Comparison of ENCODE assay signal across 8 cellular contexts in genomic region chr2:197198890-197199289, GRCh38.
DNase-seq lines count a peak whose midpoint lies in the region; ATAC-seq and TF ChIP-seq lines count a peak whose summit lies in the region.

No MANE protein-coding gene starts in this region.

- CTCF ChIA-PET in activated CD8-positive, alpha-beta T cell treated with anti-CD3 and anti-CD28 coated beads, Interleukin-2, amount 10 ng/mL, durations not matched to agents 7 days and 5 days (lab: Charles Lee): interaction anchor here (0.6 to 8.2 kb wide), 20 partner anchors 8 to 179 kb away, joined by 3 to 79 read pairs (median 4); partner anchors contain the start of gene ANKRD44

- H3K4me1 ChIP-seq in CD4-positive, CD25-positive, alpha-beta regulatory T cell (ENCODE audit: control insufficient read depth, insufficient read depth, low read length, poor library complexity, severe bottlenecking): peaks cover 81% of the 10 kb centered on the region
- H3K4me1 ChIP-seq in gastroesophageal sphincter: peaks cover 8 to 70% (median 30%) of the 10 kb centered on the region in 3 donors

- ATAC-seq in CD4-positive, CD25-positive, alpha-beta regulatory T cell (ENCODE audit: low read depth in 2 of 2): peak; percentile 95 to 96
- ATAC-seq in GM21390 (IDR thresholded peaks at IDR 0.05; ENCODE audit: unreplicated experiment) (peak; percentile 98), gastroesophageal sphincter (peak; percentile 34)
- peak; percentile 82 for ATAC-seq in activated CD8-positive, alpha-beta T cell treated with anti-CD3 and anti-CD28 coated beads, Interleukin-2, amount 10 ng/mL, durations not matched to agents 7 days and 5 days

- TF ChIP-seq POLR2A in gastroesophageal sphincter (IDR thresholded peaks at IDR 0.05): no peak

- H3K9me3 Mint-ChIP-seq in CD4-positive, CD25-positive, alpha-beta regulatory T cell: no peaks in the 10 kb centered on the region
- no peaks in the 10 kb centered on the region for H3K9me3 Mint-ChIP-seq in activated CD8-positive, alpha-beta T cell treated with anti-CD3 and anti-CD28 coated beads, Interleukin-2, amount 10 ng/mL, durations not matched to agents 7 days and 5 days (ENCODE audit: insufficient read depth)

- peak overlapping the region; percentile 88 for H3K27ac ChIP-seq in CD4-positive, CD25-positive, alpha-beta regulatory T cell (ENCODE audit: insufficient read depth, low read length, poor library complexity, severe bottlenecking)
- peak overlapping the region; percentile 37 for H3K27ac ChIP-seq in KOPT-K1 (ENCODE audit: low read depth, low read length, poor library complexity, severe bottlenecking)
- H3K27ac ChIP-seq in gastroesophageal sphincter: peak overlapping the region in 3 of 4 donors; percentile 29 to 54 (median 44)

- H3K27me3 ChIP-seq in CD4-positive, CD25-positive, alpha-beta regulatory T cell (ENCODE audit: control insufficient read depth, insufficient read depth, low read length): no peaks in the 10 kb centered on the region
- H3K27me3 ChIP-seq in gastroesophageal sphincter: no peaks in the 10 kb centered on the region

- TF ChIP-seq CTCF in gastroesophageal sphincter (IDR thresholded peaks at IDR 0.05): no peak

- no peaks in the 10 kb centered on the region for H3K27me3 Mint-ChIP-seq in CD4-positive, CD25-positive, alpha-beta regulatory T cell
- H3K27me3 Mint-ChIP-seq in activated CD8-positive, alpha-beta T cell treated with anti-CD3 and anti-CD28 coated beads, Interleukin-2, amount 10 ng/mL, durations not matched to agents 7 days and 5 days (ENCODE audit: low read depth): no peaks in the 10 kb centered on the region

- WGBS in gastroesophageal sphincter (ENCODE audit: low coverage in 1 of 2), 2 donors: 29 to 31% methylated on average over 3 to 12 of the region's 12 CpGs

- peak overlapping the region; percentile 98 for H3K27ac Mint-ChIP-seq in CD4-positive, CD25-positive, alpha-beta regulatory T cell
- peak overlapping the region; percentile 93 for H3K27ac Mint-ChIP-seq in activated CD8-positive, alpha-beta T cell treated with anti-CD3 and anti-CD28 coated beads, Interleukin-2, amount 10 ng/mL, durations not matched to agents 7 days and 5 days

- peak overlapping the region; percentile 72 for H3K4me3 ChIP-seq in CD4-positive, CD25-positive, alpha-beta regulatory T cell (ENCODE audit: low read depth, low read length)
- H3K4me3 ChIP-seq in gastroesophageal sphincter: peak overlapping the region in 1 of 2 donors; percentile 6

- DNase-seq in CD4-positive, CD25-positive, alpha-beta regulatory T cell: peak; percentile 87 to 97 (median 95)
- DNase-seq in activated CD8-positive, alpha-beta T cell treated with anti-CD3 and anti-CD28 coated beads, Interleukin-2, amount 10 ng/mL, durations not matched to agents 7 days and 5 days: peak; percentile 97
- peak; percentile 69 for DNase-seq in stimulated activated CD4-positive, alpha-beta T cell treated with anti-CD3 and anti-CD28 coated beads, Interleukin-4, amount 100 ng/mL, for 1 hour
- DNase-seq in NCI-H187 treated with DMSO at 0.1 percent for 48 hours (lab: John Stamatoyannopoulos, UW): no peak
- DNase-seq in NCI-H2081 treated with DMSO at 0.1 percent for 48 hours (lab: John Stamatoyannopoulos, UW): no peak

- no peaks in the 10 kb centered on the region for H3K9me3 ChIP-seq in CD4-positive, CD25-positive, alpha-beta regulatory T cell (ENCODE audit: control insufficient read depth in 2 of 2, low read length in 2 of 2)
- H3K9me3 ChIP-seq in KOPT-K1 (ENCODE audit: insufficient read depth, low read length, poor library complexity, severe bottlenecking) (no peaks in the 10 kb centered on the region), gastroesophageal sphincter (no peaks in the 10 kb centered on the region)

- H3K4me3 Mint-ChIP-seq in CD4-positive, CD25-positive, alpha-beta regulatory T cell: peak overlapping the region; percentile 87 to 94 (median 91)
- peak overlapping the region; percentile 81 for H3K4me3 Mint-ChIP-seq in activated CD8-positive, alpha-beta T cell treated with anti-CD3 and anti-CD28 coated beads, Interleukin-2, amount 10 ng/mL, durations not matched to agents 7 days and 5 days

- peaks cover 4% of the 10 kb centered on the region for H3K36me3 ChIP-seq in CD4-positive, CD25-positive, alpha-beta regulatory T cell (ENCODE audit: control insufficient read depth, insufficient read depth, low read length)
- no peaks in the 10 kb centered on the region for H3K36me3 ChIP-seq in KOPT-K1 (ENCODE audit: insufficient read depth, low read length)
- no peaks in the 10 kb centered on the region for H3K36me3 ChIP-seq in gastroesophageal sphincter

- H3K36me3 Mint-ChIP-seq in CD4-positive, CD25-positive, alpha-beta regulatory T cell: peaks cover 21% of the 10 kb centered on the region
- peaks cover 69% of the 10 kb centered on the region for H3K36me3 Mint-ChIP-seq in activated CD8-positive, alpha-beta T cell treated with anti-CD3 and anti-CD28 coated beads, Interleukin-2, amount 10 ng/mL, durations not matched to agents 7 days and 5 days (ENCODE audit: low read depth)

- peaks cover 42 to 93% (median 75%) of the 10 kb centered on the region in 4 donors for H3K4me1 Mint-ChIP-seq in CD4-positive, CD25-positive, alpha-beta regulatory T cell
- H3K4me1 Mint-ChIP-seq in activated CD8-positive, alpha-beta T cell treated with anti-CD3 and anti-CD28 coated beads, Interleukin-2, amount 10 ng/mL, durations not matched to agents 7 days and 5 days (ENCODE audit: low read depth): peaks cover 89% of the 10 kb centered on the region

- no peak for TF ChIP-seq EP300 in gastroesophageal sphincter (IDR thresholded peaks at IDR 0.05)

- POLR2A ChIA-PET in activated CD8-positive, alpha-beta T cell treated with anti-CD3 and anti-CD28 coated beads, Interleukin-2, amount 10 ng/mL, durations not matched to agents 7 days and 5 days (lab: Charles Lee): interaction anchor here (0.6 to 3.6 kb wide), 18 partner anchors 11 to 259 kb away, joined by 3 to 72 read pairs (median 4); partner anchors contain the start of genes ANKRD44 and SF3B1

Comparison
In these comparisons a context has a peak if more than half of its experiments do, and no peak if none do; other contexts are left out.
1. ATAC-seq: peak in every context shown above with its lines; median percentile 98 in GM21390; 96 in CD4-positive, CD25-positive, alpha-beta regulatory T cell; 82 in activated CD8-positive, alpha-beta T cell treated with anti-CD3 and anti-CD28 coated beads, Interleukin-2, amount 10 ng/mL, durations not matched to agents 7 days and 5 days; 34 in gastroesophageal sphincter.
2. DNase-seq: peak in CD4-positive, CD25-positive, alpha-beta regulatory T cell (3 of 3), activated CD8-positive, alpha-beta T cell treated with anti-CD3 and anti-CD28 coated beads, Interleukin-2, amount 10 ng/mL, durations not matched to agents 7 days and 5 days (single experiment) and stimulated activated CD4-positive, alpha-beta T cell treated with anti-CD3 and anti-CD28 coated beads, Interleukin-4, amount 100 ng/mL, for 1 hour (single experiment); none in NCI-H187 treated with DMSO at 0.1 percent for 48 hours (single experiment) and NCI-H2081 treated with DMSO at 0.1 percent for 48 hours (single experiment).
3. H3K27ac ChIP-seq: peak in every context shown above with its lines; median percentile 88 in CD4-positive, CD25-positive, alpha-beta regulatory T cell; 44 in gastroesophageal sphincter; 37 in KOPT-K1.